ENCODE assay signal across 8 cellular contexts in the genomic region with DNA sequence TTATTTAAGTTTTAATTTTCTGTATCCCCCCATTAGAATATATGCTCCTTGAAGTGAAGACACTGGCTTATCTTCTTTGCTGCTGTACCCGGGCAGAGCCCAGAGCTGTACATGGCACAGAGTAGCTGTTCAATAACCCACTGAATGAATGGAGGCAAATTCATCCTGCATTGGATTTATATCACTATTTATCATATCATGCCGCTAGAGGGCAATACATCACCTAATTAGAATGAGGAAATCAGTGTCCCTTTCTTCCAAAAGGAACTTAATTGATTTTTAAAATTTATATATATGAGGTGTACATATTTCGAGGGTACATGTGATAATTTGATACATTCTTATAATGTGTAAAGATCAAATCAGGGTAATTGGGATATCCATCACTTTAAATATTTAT.
DNase-seq lines count a peak whose midpoint lies in the region; ATAC-seq, FAIRE-seq and TF ChIP-seq lines count a peak whose summit lies in the region.

No MANE protein-coding gene starts in this region.

- POLR2A ChIA-PET in activated CD4-positive, alpha-beta T cell treated with anti-CD3 and anti-CD28 coated beads, Interleukin-2, amount 10 ng/mL, durations not matched to agents 7 days and 5 days (lab: Charles Lee) = no interaction called here
- POLR2A ChIA-PET in GM12878 (lab: Charles Lee) = no interaction called here

- H3K9me3 Mint-ChIP-seq in activated CD4-positive, alpha-beta T cell treated with anti-CD3 and anti-CD28 coated beads, Interleukin-2, amount 10 ng/mL, durations not matched to agents 7 days and 5 days = no peaks in the 10 kb centered on the region

- no peaks in the 10 kb centered on the region for H3K79me2 ChIP-seq in GM12878 (ENCODE audit: control insufficient read depth, insufficient read depth, low read length)

- H3K36me3 ChIP-seq in GM12878 (ENCODE audit: control insufficient read depth in 2 of 2, insufficient read depth in 2 of 2, low read length in 1 of 2) (no peaks in the 10 kb centered on the region), left lung (no peaks in the 10 kb centered on the region)

- no peaks in the 10 kb centered on the region for H3K27me3 Mint-ChIP-seq in activated CD4-positive, alpha-beta T cell treated with anti-CD3 and anti-CD28 coated beads, Interleukin-2, amount 10 ng/mL, durations not matched to agents 7 days and 5 days

- peak; percentile 67 for ATAC-seq in GM12878
- ATAC-seq in left lung = peak; percentile 75
- ATAC-seq in HG02973 (IDR thresholded peaks at IDR 0.05; ENCODE audit: unreplicated experiment) = no peak
- no peak for ATAC-seq in HG03097 (IDR thresholded peaks at IDR 0.05; ENCODE audit: low FRiP score, unreplicated experiment)

- H3K4me1 ChIP-seq in GM12878 (ENCODE audit: control insufficient read depth, insufficient read depth, low read length) (no peaks in the 10 kb centered on the region), left lung (peaks cover 0 to 5% of the 10 kb centered on the region in 2 donors)

- peak; percentile 52 for TF ChIP-seq RAD21 in GM12878 (IDR thresholded peaks at IDR 0.05; ENCODE audit: insufficient read depth, low read depth, low read length)

- in situ Hi-C loops in GM12878 (cut with MboI) = loop anchor here (5.0 to 10.0 kb wide), 3 partner anchors 574 to 827 kb away; no protein-coding TSS in a partner anchor

- H3K27me3 ChIP-seq in GM12878 (replicated peaks in 1 of 2; ENCODE audit: control insufficient read depth in 2 of 2, insufficient read depth in 2 of 2, low read length in 1 of 2) (no peaks in the 10 kb centered on the region), left lung (no peaks in the 10 kb centered on the region)

- SMC1A ChIA-PET in GM12878 (lab: Charles Lee; ENCODE audit: uncharacterized antibody, unreplicated experiment) = interaction anchor here (0.9 to 1.8 kb wide), 8 partner anchors 14 to 827 kb away, joined by 3 to 7 read pairs (median 4); no protein-coding TSS in a partner anchor

- no peak for TF ChIP-seq EP300 in GM12878 (IDR thresholded peaks at IDR 0.05; ENCODE audit: borderline replicate concordance in 1 of 2, control insufficient read depth in 1 of 2, low read depth in 2 of 2, low read length in 2 of 2)

- TF ChIP-seq POLR2A in GM12878 (IDR thresholded peaks at IDR 0.05; ENCODE audit: low read depth, low read length) (no peak), lower leg skin (IDR thresholded peaks at IDR 0.05) (no peak)

- H4K20me1 ChIP-seq in GM12878 (ENCODE audit: control insufficient read depth, insufficient read depth) = no peaks in the 10 kb centered on the region

- TF ChIP-seq CTCF in GM12878 (IDR thresholded peaks at IDR 0.05 in 2 of 3, conservative IDR thresholded peaks at IDR 0.05 in 1 of 3; ENCODE audit: control insufficient read depth in 2 of 3, extremely low read depth in 1 of 3, insufficient read depth in 1 of 3, low read depth in 3 of 3, low read length in 3 of 3) = peak; percentile 21 to 51 (median 39); a peak in 5 of 6 replicates
- TF ChIP-seq CTCF in left lung (IDR thresholded peaks at IDR 0.05) = peak; percentile 39 to 60
- TF ChIP-seq CTCF in lower leg skin (IDR thresholded peaks at IDR 0.05) = no peak

- H3K27ac ChIP-seq in GM12878 (ENCODE audit: control insufficient read depth, insufficient read depth) (no peak overlapping the region), left lung (no peak overlapping the region)

- H3K4me2 ChIP-seq in GM12878 (ENCODE audit: control insufficient read depth, insufficient read depth) = no peak overlapping the region

- no peak overlapping the region for H2AFZ ChIP-seq in GM12878 (ENCODE audit: control insufficient read depth, low read depth, low read length)

- no peak overlapping the region for H3K4me3 Mint-ChIP-seq in activated CD4-positive, alpha-beta T cell treated with anti-CD3 and anti-CD28 coated beads, Interleukin-2, amount 10 ng/mL, durations not matched to agents 7 days and 5 days

- FAIRE-seq in GM12878 (lab: Jason Lieb, UNC) = no peak

- RAD21 ChIA-PET in GM12878 (lab: Charles Lee; ENCODE audit: unreplicated experiment) = interaction anchor here (0.6 to 2.4 kb wide), 3 partner anchors 692 to 1063 kb away, joined by 3 to 10 read pairs (median 7); no protein-coding TSS in a partner anchor

- peak; percentile 19 for DNase-seq in activated CD4-positive, alpha-beta T cell treated with anti-CD3 and anti-CD28 coated beads, Interleukin-2, amount 10 ng/mL, durations not matched to agents 7 days and 5 days
- no peak for DNase-seq in activated CD4-positive, alpha-beta T cell treated with anti-CD3 and anti-CD28 coated beads, Interleukin-2, amount 50 U/mL, for 48 hours
- DNase-seq in NCI-H2171 (lab: John Stamatoyannopoulos, UW) (peak; percentile 50), GM12878 (ENCODE audit: low read depth, low spot score) (no peak), left lung (no peak), lower leg skin (ENCODE audit: low spot score in 2 of 2) (no peak)

- H3K9me3 ChIP-seq in GM12878 (replicated peaks; ENCODE audit: control insufficient read depth, insufficient read depth, low read length) = no peaks in the 10 kb centered on the region
- no peaks in the 10 kb centered on the region for H3K9me3 ChIP-seq in left lung

- intact Hi-C loops in GM12878 (cut with micrococcal nuclease; ENCODE audit: unreplicated experiment) (loop anchor here (2.0 to 5.0 kb wide), 3 partner anchors 382 to 692 kb away; no protein-coding TSS in a partner anchor), left lung (cut with DNase I) (loop anchor here in 1 of 2 donors (5.0 kb wide), 1 partner anchor 827 kb away; no protein-coding TSS in a partner anchor), lower leg skin (cut with DNase I; ENCODE audit: low total_unique reads) (no loop called here)

- no TSS peak for BruUV-seq in GM12878 (replicated peaks; lab: Mats Ljungman, UMichigan)

- WGBS in GM12878 (ENCODE audit: insufficient coverage, insufficient replicate concordance, low lambda C conversion rate, missing lambda C conversion rate) = 0% methylated on average over 3 of the region's 3 CpGs
- WGBS in lower leg skin, 2 donors = 10 to 12% methylated on average over 3 of the region's 3 CpGs

- H3K27ac Mint-ChIP-seq in activated CD4-positive, alpha-beta T cell treated with anti-CD3 and anti-CD28 coated beads, Interleukin-2, amount 10 ng/mL, durations not matched to agents 7 days and 5 days = no peak overlapping the region

- no peak overlapping the region for H3K4me3 ChIP-seq in GM12878
- H3K4me3 ChIP-seq in left lung = no peak overlapping the region
- H3K4me3 ChIP-seq in lower leg skin (ENCODE audit: low read depth, poor library complexity, severe bottlenecking) = no peak overlapping the region

- H3K9ac ChIP-seq in GM12878 (ENCODE audit: control insufficient read depth, insufficient read depth, low read length) = no peak overlapping the region

- CTCF ChIA-PET in activated CD4-positive, alpha-beta T cell treated with anti-CD3 and anti-CD28 coated beads, Interleukin-2, amount 10 ng/mL, durations not matched to agents 7 days and 5 days (lab: Charles Lee) = interaction anchor here (0.6 to 1.1 kb wide), 4 partner anchors 73 to 825 kb away, joined by 3 read pairs; no protein-coding TSS in a partner anchor
- CTCF ChIA-PET in GM12878 (lab: Yijun Ruan, JAX) = interaction anchor here (0.6 to 4.3 kb wide), 25 partner anchors 8 to 1063 kb away, joined by 3 to 46 read pairs (median 4); no protein-coding TSS in a partner anchor

- no peaks in the 10 kb centered on the region for H3K36me3 Mint-ChIP-seq in activated CD4-positive, alpha-beta T cell treated with anti-CD3 and anti-CD28 coated beads, Interleukin-2, amount 10 ng/mL, durations not matched to agents 7 days and 5 days (ENCODE audit: low read depth)

- H3K4me1 Mint-ChIP-seq in activated CD4-positive, alpha-beta T cell treated with anti-CD3 and anti-CD28 coated beads, Interleukin-2, amount 10 ng/mL, durations not matched to agents 7 days and 5 days = peaks cover 4% of the 10 kb centered on the region

TF ChIP-seq in GM12878, 131 proteins besides CTCF, POLR2A, EP300 and RAD21:
- TF ChIP-seq ASH2L (IDR thresholded peaks at IDR 0.05; ENCODE audit: borderline replicate concordance, low read depth) (no peak), SMC3 (IDR thresholded peaks at IDR 0.05; ENCODE audit: borderline replicate concordance, low read length) (peak; percentile 40; the same call in 1 of the 2 replicates)

Comparison
In these comparisons a context has a peak if more than half of its experiments do, and no peak if none do; other contexts are left out.
1. DNase-seq: peak in activated CD4-positive, alpha-beta T cell treated with anti-CD3 and anti-CD28 coated beads, Interleukin-2, amount 10 ng/mL, durations not matched to agents 7 days and 5 days (single experiment) and NCI-H2171 (single experiment); none in activated CD4-positive, alpha-beta T cell treated with anti-CD3 and anti-CD28 coated beads, Interleukin-2, amount 50 U/mL, for 48 hours (0 of 2), GM12878 (single experiment), left lung (0 of 2) and lower leg skin (0 of 2).
2. ATAC-seq: peak in GM12878 (single experiment) and left lung (single experiment); none in HG02973 (single experiment) and HG03097 (single experiment).
3. CTCF ChIP-seq: peak in GM12878 (3 of 3) and left lung (2 of 2); none in lower leg skin (0 of 3).